In genomic region chr5:96516631-96517071, GRCh38 we compare ENCODE assay signal across 16 cellular contexts.
A peak's percentile ranks its signal among the peaks of the same experiment; 100 is the strongest.
DNase-seq lines count a peak whose midpoint lies in the region; ATAC-seq and TF ChIP-seq lines count a peak whose summit lies in the region.
"Had no signal": no experiment of that assay in that cellular context is flagged by ENCODE, and none has a peak within 500 bp of the region (broad histone marks: within the 10 kb centered on the region; RNA-seq: fewer than 3 reads in every experiment).

No MANE protein-coding gene starts in this region.

- H3K27me3 ChIP-seq in ACC112 (ENCODE audit: insufficient read depth, low read length) = no peaks in the 10 kb centered on the region
- H3K27me3 ChIP-seq in left lung = no peaks in the 10 kb centered on the region
- H3K27me3 ChIP-seq in WERI-Rb-1 (ENCODE audit: insufficient read depth, low read depth, severe bottlenecking) = no peaks in the 10 kb centered on the region
- H3K27me3 ChIP-seq: uterus had no signal

- peak; percentile 7 for TF ChIP-seq CTCF in astrocyte of the spinal cord (IDR thresholded peaks at IDR 0.05; ENCODE audit: low read depth, low read length)
- TF ChIP-seq CTCF in left lung (IDR thresholded peaks at IDR 0.05) = no peak
- no peak for TF ChIP-seq CTCF in WERI-Rb-1 (IDR thresholded peaks at IDR 0.05; ENCODE audit: low read depth, low read length)

- no peaks in the 10 kb centered on the region for H3K9me3 ChIP-seq in left lung
- H3K9me3 ChIP-seq in WERI-Rb-1 (ENCODE audit: severe bottlenecking) = no peaks in the 10 kb centered on the region
- H3K9me3 ChIP-seq: uterus had no signal

- POLR2A ChIA-PET in activated CD4-positive, alpha-beta memory T cell treated with anti-CD3 and anti-CD28 coated beads for 36 hours (lab: Charles Lee) = no interaction called here

- no peak overlapping the region for H3K4me3 Mint-ChIP-seq in activated CD4-positive, alpha-beta memory T cell treated with anti-CD3 and anti-CD28 coated beads for 36 hours
- H3K4me3 Mint-ChIP-seq: activated CD4-positive, alpha-beta T cell treated with anti-CD3 and anti-CD28 coated beads, Interleukin-2, amount 10 ng/mL, durations not matched to agents 24 days and 14 days had no signal

- H3K4me3 ChIP-seq in ACC112 (ENCODE audit: low read depth, low read length) = peak overlapping the region; percentile 62
- H3K4me3 ChIP-seq in astrocyte of the spinal cord (ENCODE audit: low read depth, low read length) = no peak overlapping the region
- H3K4me3 ChIP-seq in left lung = no peak overlapping the region
- H3K4me3 ChIP-seq in WERI-Rb-1 (ENCODE audit: low read depth, low read length) = no peak overlapping the region
- H3K4me3 ChIP-seq: uterus had no signal

- in situ Hi-C loops in astrocyte of the spinal cord (cut with HindIII; ENCODE audit: low sequenced_read_pairs) = no loop called here

- H3K4me1 ChIP-seq in ACC112 (ENCODE audit: control insufficient read depth, insufficient read depth, low read length, unreplicated experiment) (peaks cover 19% of the 10 kb centered on the region), left lung (peaks cover 0 to 4% of the 10 kb centered on the region in 2 donors)
- H3K4me1 ChIP-seq: uterus had no signal

- no peaks in the 10 kb centered on the region for H3K36me3 Mint-ChIP-seq in activated CD4-positive, alpha-beta memory T cell treated with anti-CD3 and anti-CD28 coated beads for 36 hours

- H3K79me2 ChIP-seq in ACC112 (ENCODE audit: control insufficient read depth, insufficient read depth, low read length, unreplicated experiment) = no peaks in the 10 kb centered on the region

- CTCF ChIA-PET in activated CD4-positive, alpha-beta memory T cell treated with anti-CD3 and anti-CD28 coated beads for 36 hours (lab: Charles Lee) = interaction anchor here (0.6 to 1.0 kb wide), 2 partner anchors 79 to 793 kb away, joined by 3 to 4 read pairs; no protein-coding TSS in a partner anchor

- H3K27ac Mint-ChIP-seq in activated CD4-positive, alpha-beta memory T cell treated with anti-CD3 and anti-CD28 coated beads for 36 hours = no peak overlapping the region
- H3K27ac Mint-ChIP-seq: activated CD4-positive, alpha-beta T cell treated with anti-CD3 and anti-CD28 coated beads, Interleukin-2, amount 10 ng/mL, durations not matched to agents 24 days and 14 days had no signal

- intact Hi-C loops in left lung (cut with DNase I) = no loop called here
- intact Hi-C loops in activated CD4-positive, alpha-beta memory T cell treated with anti-CD3 and anti-CD28 coated beads for 36 hours (cut with micrococcal nuclease) = no loop called here

- no peaks in the 10 kb centered on the region for H3K36me3 ChIP-seq in ACC112 (ENCODE audit: insufficient read depth, low read length)
- H3K36me3 ChIP-seq in left lung = no peaks in the 10 kb centered on the region
- no peaks in the 10 kb centered on the region for H3K36me3 ChIP-seq in WERI-Rb-1
- H3K36me3 ChIP-seq: uterus had no signal

- H3K27me3 Mint-ChIP-seq in activated CD4-positive, alpha-beta memory T cell treated with anti-CD3 and anti-CD28 coated beads for 36 hours = peaks cover 1% of the 10 kb centered on the region

- peak overlapping the region; percentile 89 for H2AFZ ChIP-seq in ACC112 (ENCODE audit: low read length, unreplicated experiment)

- H3K4me1 Mint-ChIP-seq in activated CD4-positive, alpha-beta memory T cell treated with anti-CD3 and anti-CD28 coated beads for 36 hours (ENCODE audit: low read depth) = no peaks in the 10 kb centered on the region
- H3K4me1 Mint-ChIP-seq: activated CD4-positive, alpha-beta T cell treated with anti-CD3 and anti-CD28 coated beads, Interleukin-2, amount 10 ng/mL, durations not matched to agents 24 days and 14 days had no signal

- ATAC-seq in left lung = peak; percentile 46
- no peak for ATAC-seq in GM21367 (IDR thresholded peaks at IDR 0.05; ENCODE audit: unreplicated experiment)
- ATAC-seq in HG03175 (IDR thresholded peaks at IDR 0.05; ENCODE audit: unreplicated experiment) = no peak
- ATAC-seq: HCT116 had no signal

- H3K27ac ChIP-seq in ACC112 (ENCODE audit: low read depth, low read length) (peak overlapping the region; percentile 84), left lung (peak overlapping the region in 1 of 2 donors; percentile 33), WERI-Rb-1 (no peak overlapping the region)
- H3K27ac ChIP-seq: uterus had no signal

- H3K9me3 Mint-ChIP-seq in activated CD4-positive, alpha-beta memory T cell treated with anti-CD3 and anti-CD28 coated beads for 36 hours = no peaks in the 10 kb centered on the region
- H3K9me3 Mint-ChIP-seq: activated CD4-positive, alpha-beta T cell treated with anti-CD3 and anti-CD28 coated beads, Interleukin-2, amount 10 ng/mL, durations not matched to agents 24 days and 14 days had no signal

- peak; percentile 34 for DNase-seq in HCEC 1CT
- peak; percentile 27 for DNase-seq in astrocyte of the spinal cord (ENCODE audit: low read depth, low spot score)
- no peak for DNase-seq in left lung
- DNase-seq in activated CD4-positive, alpha-beta memory T cell treated with anti-CD3 and anti-CD28 coated beads for 36 hours = no peak
- no peak for DNase-seq in WERI-Rb-1
- DNase-seq: activated CD4-positive, alpha-beta T cell treated with anti-CD3 and anti-CD28 coated beads, Interleukin-2, amount 10 ng/mL, durations not matched to agents 24 days and 14 days; AML-193; Karpas-422; NCI-H446; stimulated activated CD4-positive, alpha-beta T cell treated with anti-CD3 and anti-CD28 coated beads, Interleukin-4, amount 100 ng/mL, for 1 hour; SW 1271; uterus had no signal

Comparison
In these comparisons a context has a peak if more than half of its experiments do, and no peak if none do; other contexts are left out.
1. DNase-seq: peak in HCEC 1CT (single experiment) and astrocyte of the spinal cord (single experiment); none in left lung (0 of 2), activated CD4-positive, alpha-beta memory T cell treated with anti-CD3 and anti-CD28 coated beads for 36 hours (single experiment) and WERI-Rb-1 (single experiment).